In the genomic region with DNA sequence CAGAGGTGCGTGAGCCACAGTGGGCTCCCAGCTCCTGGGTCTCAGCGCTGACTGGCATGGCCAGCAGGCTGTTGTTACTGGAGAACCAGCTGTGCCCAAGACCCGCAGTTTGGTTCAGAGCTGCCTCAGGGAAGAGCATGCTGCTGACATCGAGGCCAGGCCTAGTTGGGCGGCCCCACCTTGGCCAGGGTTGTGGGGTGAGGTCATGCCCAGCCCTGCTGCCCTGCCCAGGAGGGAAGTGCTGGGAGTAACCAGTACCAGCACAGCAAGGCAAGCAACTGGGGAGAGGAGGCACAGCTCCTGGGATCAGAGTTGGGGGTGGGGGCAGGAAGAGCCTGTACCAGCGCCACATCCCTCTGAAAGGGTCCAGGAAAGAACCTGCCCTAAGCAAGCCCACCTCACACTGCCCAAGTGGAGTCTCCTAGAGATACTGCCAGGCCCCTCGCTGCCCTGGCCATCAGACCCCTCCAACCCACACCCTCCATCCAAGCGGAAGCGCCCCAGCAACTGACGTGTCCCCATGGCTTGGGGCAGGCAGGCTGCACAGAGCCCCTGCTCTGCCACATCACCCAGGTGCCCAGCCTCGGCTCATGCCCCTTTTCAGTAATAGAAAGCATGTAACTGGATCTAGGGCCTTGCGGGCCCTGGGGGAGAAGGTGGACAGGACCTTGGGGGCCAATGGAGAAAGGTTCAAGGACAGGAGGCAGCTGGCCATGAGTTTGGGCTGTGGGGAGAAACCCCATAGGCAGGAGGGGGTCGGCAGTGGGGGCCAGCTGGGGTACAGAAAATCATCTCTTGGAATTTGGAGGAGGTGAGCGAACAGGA, we compare ENCODE assay signal across 6 cellular contexts. TPM values are rescaled to one million over a fixed set of nuclear protein-coding genes. Genes with fewer than 3 reads are reported as not detected.
A peak's percentile ranks its signal among the peaks of the same experiment; 100 is the strongest.
DNase-seq lines count a peak whose midpoint lies in the region; TF ChIP-seq lines count a peak whose summit lies in the region.

No MANE protein-coding gene starts in this region.

- TF ChIP-seq CTCF in HFFc6 (IDR thresholded peaks at IDR 0.05): no peak
- TF ChIP-seq CTCF in chondrocyte (IDR thresholded peaks at IDR 0.05): no peak
- no peak for TF ChIP-seq CTCF in neutrophil (IDR thresholded peaks at IDR 0.05)

- peaks cover 26% of the 10 kb centered on the region for H3K4me1 Mint-ChIP-seq in HFFc6 (ENCODE audit: low read depth)
- H3K4me1 Mint-ChIP-seq in chondrocyte (ENCODE audit: low read depth): peaks cover 28% of the 10 kb centered on the region

- DNase-seq in HFFc6 (no peak), chondrocyte (ENCODE audit: low spot score) (no peak), DMS153 (lab: John Stamatoyannopoulos, UW) (no peak), NCI-H1436 (lab: John Stamatoyannopoulos, UW) (no peak), NCI-H128 (lab: John Stamatoyannopoulos, UW; ENCODE audit: unreplicated experiment) (no peak)

- H3K36me3 ChIP-seq in neutrophil: no peaks in the 10 kb centered on the region

- H3K4me1 ChIP-seq in neutrophil (ENCODE audit: control insufficient read depth in 1 of 2, insufficient read depth in 1 of 2, low read depth in 1 of 2, low read length in 1 of 2): peaks cover 10% of the 10 kb centered on the region in 2 experiments

- H3K4me3 Mint-ChIP-seq in HFFc6: peak overlapping the region; percentile 89
- H3K4me3 Mint-ChIP-seq in chondrocyte (ENCODE audit: unreplicated experiment): peak overlapping the region; percentile 83

- H3K4me3 ChIP-seq in neutrophil (ENCODE audit: low read depth in 1 of 2, low read length in 1 of 2): peak overlapping the region; percentile 64 to 70

- H3K27me3 Mint-ChIP-seq in HFFc6 (ENCODE audit: insufficient read depth): peaks cover 2% of the 10 kb centered on the region
- no peaks in the 10 kb centered on the region for H3K27me3 Mint-ChIP-seq in chondrocyte (ENCODE audit: low read depth)

- H3K27ac Mint-ChIP-seq in HFFc6 (peak overlapping the region; percentile 43), chondrocyte (ENCODE audit: unreplicated experiment) (peak overlapping the region; percentile 63)

- no peaks in the 10 kb centered on the region for H3K36me3 Mint-ChIP-seq in HFFc6 (ENCODE audit: low read depth)
- H3K36me3 Mint-ChIP-seq in chondrocyte (ENCODE audit: low read depth): no peaks in the 10 kb centered on the region

- no peaks in the 10 kb centered on the region for H3K9me3 ChIP-seq in neutrophil

- no peak overlapping the region for H3K27ac ChIP-seq in neutrophil

- peaks cover 26% of the 10 kb centered on the region for H3K27me3 ChIP-seq in neutrophil

- H3K9me3 Mint-ChIP-seq in HFFc6 (no peaks in the 10 kb centered on the region), chondrocyte (ENCODE audit: low read depth) (no peaks in the 10 kb centered on the region)

RNA-seq across cellular contexts. Expression of gene DOK4, which starts 1.0 kb away (rescaled TPM):
- total RNA-seq in HFFc6 (2021; fragmentation: NEBNext Ultra II Directional; extraction: Animal tissue kit (Norgen Biotek cat#: 25700)): 10 to 100 TPM; 24.4 to 28.9 (median 24.9) TPM
- 23.7 to 28.5 TPM (median 26.4 TPM) in 3 replicates for total RNA-seq in chondrocyte

RNA-seq across cellular contexts. Expression of gene POLR2C, which starts 22.8 kb away (rescaled TPM):
- 10 to 100 TPM; 66.0 to 79.4 (median 71.3) TPM for total RNA-seq in HFFc6 (2021; fragmentation: NEBNext Ultra II Directional; extraction: Animal tissue kit (Norgen Biotek cat#: 25700))
- total RNA-seq in chondrocyte: 38.6 to 53.0 TPM (median 44.8 TPM) in 3 replicates

RNA-seq across cellular contexts. Expression of gene COQ9, which starts 38.0 kb away (rescaled TPM):
- 10 to 100 TPM; 28.0 to 34.2 (median 30.7) TPM for total RNA-seq in HFFc6 (2021; fragmentation: NEBNext Ultra II Directional; extraction: Animal tissue kit (Norgen Biotek cat#: 25700))
- 30.9 to 40.8 TPM (median 31.6 TPM) in 3 replicates for total RNA-seq in chondrocyte

RNA-seq across cellular contexts. Expression of gene CIAPIN1, which starts 38.1 kb away (rescaled TPM):
- total RNA-seq in HFFc6 (2021; fragmentation: NEBNext Ultra II Directional; extraction: Animal tissue kit (Norgen Biotek cat#: 25700)): 10 to 100 TPM; 37.5 to 49.0 (median 46.8) TPM
- 43.3 to 48.9 TPM (median 46.8 TPM) in 3 replicates for total RNA-seq in chondrocyte

RNA-seq across cellular contexts. Expression of gene CCDC102A, which starts 51.1 kb away (rescaled TPM):
- total RNA-seq in HFFc6 (2021; fragmentation: NEBNext Ultra II Directional; extraction: Animal tissue kit (Norgen Biotek cat#: 25700)): 1 to 10 TPM; 3.6 to 4.6 (median 4.1) TPM
- total RNA-seq in chondrocyte: 20.9 to 27.2 TPM (median 22.4 TPM) in 3 replicates
